23 cellular contexts compared by ENCODE assay signal in genomic region chr5:139692605-139693340, GRCh38. TPM values are rescaled to one million over a fixed set of nuclear protein-coding genes. Genes with fewer than 3 reads are reported as not detected.
DNase-seq lines count a peak whose midpoint lies in the region; ATAC-seq, FAIRE-seq and TF ChIP-seq lines count a peak whose summit lies in the region.
"Had no signal": no experiment of that assay in that cellular context is flagged by ENCODE, and none has a peak within 500 bp of the region (broad histone marks: within the 10 kb centered on the region; RNA-seq: fewer than 3 reads in every experiment).

No MANE protein-coding gene starts in this region.

- H3K36me3 Mint-ChIP-seq in astrocyte (ENCODE audit: low read depth, unreplicated experiment), result peaks cover 13% of the 10 kb centered on the region
- H3K36me3 Mint-ChIP-seq: activated naive CD4-positive, alpha-beta T cell treated with anti-CD3 and anti-CD28 coated beads, Interleukin-2, amount 50 U/mL, for 72 hours; immature natural killer cell; stimulated activated effector memory CD8-positive, alpha-beta T cell treated with anti-CD3 and anti-CD28 coated beads, Interleukin-12 subunit alpha, Interleukin-12 subunit beta, amount 100 ng/mL, for 72 hours had no signal

- no peak for FAIRE-seq in astrocyte (lab: Jason Lieb, UNC)
- FAIRE-seq: bronchial epithelial cell had no signal

- 72% methylated on average over 8 of the region's 8 CpGs for WGBS in liver
- 74 to 77% (median 76%) methylated on average over 7 to 8 of the region's 8 CpGs for WGBS in spleen, 5 donors

- H4K20me1 ChIP-seq in astrocyte (ENCODE audit: insufficient read depth, low read length), result no peaks in the 10 kb centered on the region

- H2AFZ ChIP-seq in astrocyte (ENCODE audit: low read depth, low read length), result no peak overlapping the region

- no peaks in the 10 kb centered on the region for H3K79me2 ChIP-seq in astrocyte (ENCODE audit: insufficient read depth, low read length)

- no peak overlapping the region for H3K4me3 ChIP-seq in cardiac muscle cell
- no peak overlapping the region for H3K4me3 ChIP-seq in astrocyte (ENCODE audit: insufficient read depth, low read depth, low read length)
- H3K4me3 ChIP-seq in liver (ENCODE audit: low read depth in 1 of 3, low read length in 3 of 3), result no peak overlapping the region
- H3K4me3 ChIP-seq in spleen, result no peak overlapping the region
- H3K4me3 ChIP-seq: esophagus squamous epithelium, lung, tibial artery had no signal

- no peaks in the 10 kb centered on the region for H3K9me3 Mint-ChIP-seq in astrocyte (ENCODE audit: unreplicated experiment)
- H3K9me3 Mint-ChIP-seq: activated CD4-positive, alpha-beta memory T cell treated with anti-CD3 and anti-CD28 coated beads, Interleukin-2, amount 10 ng/mL, durations not matched to agents 7 days and 5 days; activated naive CD4-positive, alpha-beta T cell treated with anti-CD3 and anti-CD28 coated beads, Interleukin-2, amount 50 U/mL, for 72 hours; activated T-cell treated with anti-CD3 and anti-CD28 coated beads, Interleukin-2, amount 50 U/mL, for 4 hours; immature natural killer cell; stimulated activated effector memory CD8-positive, alpha-beta T cell treated with anti-CD3 and anti-CD28 coated beads, Interleukin-12 subunit alpha, Interleukin-12 subunit beta, amount 100 ng/mL, for 72 hours had no signal

- H3K36me3 ChIP-seq in cardiac muscle cell, result no peaks in the 10 kb centered on the region
- H3K36me3 ChIP-seq in astrocyte (ENCODE audit: insufficient read depth, low read length), result no peaks in the 10 kb centered on the region
- no peaks in the 10 kb centered on the region for H3K36me3 ChIP-seq in liver (ENCODE audit: control insufficient read depth in 4 of 4, insufficient read depth in 3 of 4, low read depth in 1 of 4, low read length in 3 of 4)
- H3K36me3 ChIP-seq in spleen, result no peaks in the 10 kb centered on the region
- H3K36me3 ChIP-seq: esophagus squamous epithelium, tibial artery had no signal

- peak overlapping the region; percentile 77 for H3K27ac Mint-ChIP-seq in astrocyte (ENCODE audit: unreplicated experiment)
- H3K27ac Mint-ChIP-seq: activated CD4-positive, alpha-beta memory T cell treated with anti-CD3 and anti-CD28 coated beads, Interleukin-2, amount 10 ng/mL, durations not matched to agents 7 days and 5 days; activated naive CD4-positive, alpha-beta T cell treated with anti-CD3 and anti-CD28 coated beads, Interleukin-2, amount 50 U/mL, for 72 hours; naive thymus-derived CD4-positive, alpha-beta T cell; stimulated activated effector memory CD8-positive, alpha-beta T cell treated with anti-CD3 and anti-CD28 coated beads, Interleukin-12 subunit alpha, Interleukin-12 subunit beta, amount 100 ng/mL, for 72 hours had no signal

- H3K9ac ChIP-seq in astrocyte (ENCODE audit: low read length) (no peak overlapping the region), liver (ENCODE audit: low read depth in 1 of 2, low read length in 2 of 2) (no peak overlapping the region)

- H3K4me1 ChIP-seq in cardiac muscle cell (ENCODE audit: low read depth), result peaks cover 54% of the 10 kb centered on the region
- H3K4me1 ChIP-seq in astrocyte (ENCODE audit: insufficient read depth, low read length), result peaks cover 73% of the 10 kb centered on the region
- H3K4me1 ChIP-seq in liver (ENCODE audit: control insufficient read depth in 4 of 4, insufficient read depth in 4 of 4, low read length in 3 of 4), result peaks cover 10 to 30% (median 24%) of the 10 kb centered on the region in 4 donors
- H3K4me1 ChIP-seq in spleen, result peaks cover 32 to 73% (median 51%) of the 10 kb centered on the region in 6 donors

- no peak for TF ChIP-seq POLR2A in spleen (IDR thresholded peaks at IDR 0.05)

- no peaks in the 10 kb centered on the region for H3K9me3 ChIP-seq in cardiac muscle cell (ENCODE audit: low read depth)
- H3K9me3 ChIP-seq in astrocyte (ENCODE audit: insufficient read depth, low read depth, low read length), result no peaks in the 10 kb centered on the region
- H3K9me3 ChIP-seq in liver (ENCODE audit: control insufficient read depth in 4 of 4, low read length in 3 of 4), result no peaks in the 10 kb centered on the region
- no peaks in the 10 kb centered on the region for H3K9me3 ChIP-seq in spleen
- H3K9me3 ChIP-seq: esophagus squamous epithelium, tibial artery had no signal

- no peak for ATAC-seq in Right ventricle myocardium inferior
- ATAC-seq in HG02852 (IDR thresholded peaks at IDR 0.05; ENCODE audit: unreplicated experiment), result no peak
- ATAC-seq: activated naive CD4-positive, alpha-beta T cell treated with anti-CD3 and anti-CD28 coated beads, Interleukin-2, amount 50 U/mL, for 72 hours; activated T-cell treated with anti-CD3 and anti-CD28 coated beads, Interleukin-2, amount 50 U/mL, for 4 hours; naive thymus-derived CD4-positive, alpha-beta T cell; stimulated activated effector memory CD8-positive, alpha-beta T cell treated with anti-CD3 and anti-CD28 coated beads, Interleukin-12 subunit alpha, Interleukin-12 subunit beta, amount 100 ng/mL, for 72 hours had no signal

- TF ChIP-seq RAD21 in liver (IDR thresholded peaks at IDR 0.05), result no peak

- peaks cover 63% of the 10 kb centered on the region for H3K4me1 Mint-ChIP-seq in astrocyte (ENCODE audit: low read depth, unreplicated experiment)

- TF ChIP-seq CTCF in cardiac muscle cell (IDR thresholded peaks at IDR 0.05; ENCODE audit: low read depth, low read length) (no peak), astrocyte (IDR thresholded peaks at IDR 0.05; ENCODE audit: insufficient read depth, low read depth, low read length) (no peak), liver (IDR thresholded peaks at IDR 0.05; ENCODE audit: low read depth, low read length, missing input control) (no peak), spleen (IDR thresholded peaks at IDR 0.05 in 8 of 11, conservative IDR thresholded peaks at IDR 0.05 in 3 of 11) (no peak)

- intact Hi-C loops in Right ventricle myocardium inferior (cut with DNase I) (no loop called here), spleen (cut with DNase I; ENCODE audit: low total_unique reads) (loop anchor here (10.0 kb wide), 1 partner anchor 62 kb away; no protein-coding TSS in a partner anchor)

- H3K27ac ChIP-seq in cardiac muscle cell (peak overlapping the region; percentile 13), astrocyte (ENCODE audit: low read depth, low read length) (no peak overlapping the region), liver (ENCODE audit: low read depth in 1 of 2, low read length in 2 of 2) (no peak overlapping the region), spleen (peak overlapping the region in 1 of 8 donors; percentile 12)
- H3K27ac ChIP-seq: esophagus squamous epithelium, tibial artery had no signal

- no peak overlapping the region for H3K4me3 Mint-ChIP-seq in astrocyte (ENCODE audit: unreplicated experiment)
- H3K4me3 Mint-ChIP-seq: activated CD4-positive, alpha-beta memory T cell treated with anti-CD3 and anti-CD28 coated beads, Interleukin-2, amount 10 ng/mL, durations not matched to agents 7 days and 5 days; activated T-cell treated with anti-CD3 and anti-CD28 coated beads, Interleukin-2, amount 50 U/mL, for 4 hours; naive thymus-derived CD4-positive, alpha-beta T cell; stimulated activated effector memory CD8-positive, alpha-beta T cell treated with anti-CD3 and anti-CD28 coated beads, Interleukin-12 subunit alpha, Interleukin-12 subunit beta, amount 100 ng/mL, for 72 hours had no signal

- DNase-seq in cardiac muscle cell (ENCODE audit: low read depth in 1 of 2, low spot score in 1 of 2) (no peak), Right ventricle myocardium inferior (ENCODE audit: missing footprints) (no peak), astrocyte (ENCODE audit: low read depth) (no peak), spleen (peak; percentile 66), activated T-cell treated with anti-CD3 and anti-CD28 coated beads for 4 hours (no peak), NCI-H2196 treated with DMSO at 0.1 percent for 48 hours (lab: John Stamatoyannopoulos, UW; ENCODE audit: unreplicated experiment) (no peak)
- DNase-seq: activated CD4-positive, alpha-beta memory T cell treated with anti-CD3 and anti-CD28 coated beads, Interleukin-2, amount 10 ng/mL, durations not matched to agents 7 days and 5 days; activated T-cell treated with anti-CD3 and anti-CD28 coated beads, Interleukin-2, amount 50 U/mL, for 4 hours; esophagus squamous epithelium; immature natural killer cell; MM.1S; naive thymus-derived CD4-positive, alpha-beta T cell; NCI-H1694; RPMI8226; stimulated activated CD4-positive, alpha-beta T cell treated with anti-CD3 and anti-CD28 coated beads, Interleukin-15, amount 100 ng/mL, for 24 hours; T-helper 1 cell; tibial artery had no signal

- H3K27me3 ChIP-seq in cardiac muscle cell (no peaks in the 10 kb centered on the region), astrocyte (ENCODE audit: insufficient read depth, low read length) (no peaks in the 10 kb centered on the region), liver (ENCODE audit: control insufficient read depth in 4 of 4, insufficient read depth in 4 of 4, low read length in 3 of 4) (no peaks in the 10 kb centered on the region), spleen (replicated peaks in 1 of 7) (peaks cover 0 to 17% (median 13%) of the 10 kb centered on the region in 7 donors)
- H3K27me3 ChIP-seq: tibial artery had no signal

- H3K27me3 Mint-ChIP-seq in astrocyte (ENCODE audit: low read depth, unreplicated experiment), result no peaks in the 10 kb centered on the region

- H3K4me2 ChIP-seq in astrocyte (ENCODE audit: low read length), result no peak overlapping the region

TF ChIP-seq in liver, 16 proteins besides CTCF, POLR2A, EP300 and RAD21:
- TF ChIP-seq TAF1 (conservative IDR thresholded peaks at IDR 0.05) (no peak), RXRA (IDR thresholded peaks at IDR 0.05) (peak; percentile 51 to 56)
TF ChIP-seq in liver: peak in this region for 1.

RNA-seq across cellular contexts. Expression of gene CXXC5, which starts 44.6 kb away (rescaled TPM):
- 91.9 and 122 TPM in 2 replicates for total RNA-seq in cardiac muscle cell
- polyA plus RNA-seq in cardiac muscle cell, result 70.4 and 79.4 TPM in 2 replicates
- total RNA-seq in Right ventricle myocardium inferior, result 74.1 TPM
- total RNA-seq in astrocyte, result 151 and 185 TPM in 2 replicates
- 10 to 100 TPM; 59.1 to 78.6 TPM for total RNA-seq in liver
- 10 to 100 TPM; 40.6 to 70.0 TPM for polyA plus RNA-seq in liver
- total RNA-seq in spleen, result 10 to 100 TPM; 57.5 to 69.5 (median 62.8) TPM
- 10 to 100 TPM; 46.4 to 69.5 (median 60.8) TPM for polyA plus RNA-seq in spleen
